In the genomic region with DNA sequence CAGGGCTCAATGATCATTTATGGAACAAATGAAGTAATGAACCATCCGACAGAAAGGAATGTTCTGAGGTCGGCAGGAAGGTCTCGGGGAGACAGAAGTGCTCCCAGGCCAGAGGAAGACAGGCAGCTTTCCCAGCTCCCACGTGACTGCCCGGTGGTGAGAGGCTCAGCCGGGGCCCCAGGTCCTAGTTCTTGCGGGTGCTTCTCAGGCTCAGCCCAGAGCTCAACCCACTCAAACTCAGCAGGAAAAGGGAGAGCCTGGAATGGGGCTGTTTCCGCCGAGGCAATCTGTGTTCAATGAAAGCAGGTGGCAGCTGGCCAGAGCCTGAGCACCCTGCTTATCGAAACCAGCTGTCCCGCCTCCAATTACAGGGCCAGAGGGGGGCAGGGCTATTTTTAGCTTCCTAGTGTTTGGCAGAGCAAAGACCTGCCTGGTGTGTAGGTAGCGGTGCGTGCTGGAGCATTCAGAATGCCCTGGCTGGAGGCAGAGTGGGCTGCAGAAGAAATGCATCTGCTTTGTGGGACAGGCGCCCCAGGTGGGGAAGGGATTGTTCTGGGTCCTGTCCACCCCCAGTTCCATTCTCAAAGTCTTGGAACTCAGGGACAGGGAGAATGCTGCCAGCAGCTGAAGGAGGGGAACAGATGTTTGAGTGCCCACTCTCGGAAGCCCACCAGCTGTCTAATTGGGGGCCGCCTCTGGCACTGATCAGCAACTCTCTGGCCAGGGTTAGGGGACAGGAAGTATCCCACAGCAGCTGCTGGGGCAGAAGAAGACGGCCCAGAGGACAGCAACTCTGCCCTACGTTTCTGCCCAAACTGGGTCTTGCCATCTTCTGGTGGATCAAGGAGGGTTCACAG, we compare ENCODE assay signal across 8 cellular contexts.
DNase-seq lines count a peak whose midpoint lies in the region; ATAC-seq, FAIRE-seq and TF ChIP-seq lines count a peak whose summit lies in the region.

No MANE protein-coding gene starts in this region.

- no peak for ATAC-seq in HG03460 (IDR thresholded peaks at IDR 0.05; ENCODE audit: unreplicated experiment)

- no peak for FAIRE-seq in bronchial epithelial cell (lab: Jason Lieb, UNC)
- FAIRE-seq in kidney (lab: Jason Lieb, UNC), result no peak
- FAIRE-seq in GM19239 (lab: Jason Lieb, UNC), result no peak

- H3K27me3 ChIP-seq in bronchial epithelial cell (ENCODE audit: control insufficient read depth, insufficient read depth, low read length) (peaks cover 2% of the 10 kb centered on the region), stomach smooth muscle (ENCODE audit: control insufficient read depth in 1 of 2, insufficient read depth in 2 of 2, low read length in 2 of 2) (no peaks in the 10 kb centered on the region)

- no peaks in the 10 kb centered on the region for H3K36me3 ChIP-seq in bronchial epithelial cell (ENCODE audit: control insufficient read depth, insufficient read depth, low read length)
- no peaks in the 10 kb centered on the region for H3K36me3 ChIP-seq in kidney (ENCODE audit: control insufficient read depth in 1 of 2, insufficient read depth in 2 of 2, low read length in 2 of 2)
- peaks cover 0 to 2% of the 10 kb centered on the region in 2 donors for H3K36me3 ChIP-seq in stomach smooth muscle (ENCODE audit: control insufficient read depth in 2 of 2, insufficient read depth in 2 of 2, low read length in 2 of 2)

- H3K4me3 ChIP-seq in bronchial epithelial cell (ENCODE audit: low read depth, low read length) (no peak overlapping the region), kidney (ENCODE audit: low read length in 2 of 2) (no peak overlapping the region), stomach smooth muscle (ENCODE audit: low read length in 2 of 2) (peak overlapping the region; percentile 18 to 66)

- H3K27ac ChIP-seq in kidney (ENCODE audit: low read depth in 2 of 2, low read length in 2 of 2) (peak overlapping the region; percentile 52 to 73), stomach smooth muscle (ENCODE audit: low read length) (peak overlapping the region; percentile 11)

- DNase-seq in G401 (ENCODE audit: low spot score), result peak; percentile 19
- peak; percentile 52 for DNase-seq in NCI-H226
- DNase-seq in bronchial epithelial cell (ENCODE audit: low read depth), result peak; percentile 17
- DNase-seq in kidney, result peak; percentile 93
- DNase-seq in DMS53 (lab: John Stamatoyannopoulos, UW), result no peak
- no peak for DNase-seq in GM19239 (ENCODE audit: insufficient read length, low spot score)

- intact Hi-C loops in kidney (cut with DNase I), result no loop called here

- H3K9me3 ChIP-seq in kidney (ENCODE audit: control insufficient read depth in 1 of 2, low read length in 2 of 2) (no peaks in the 10 kb centered on the region), stomach smooth muscle (ENCODE audit: control insufficient read depth in 2 of 2, low read length in 2 of 2) (no peaks in the 10 kb centered on the region)

- H3K9ac ChIP-seq in kidney (ENCODE audit: low read length in 2 of 2) (peak overlapping the region in 1 of 2 donors; percentile 32), stomach smooth muscle (ENCODE audit: low read length in 2 of 2) (peak overlapping the region; percentile 17 to 36)

- in situ Hi-C loops in G401 (cut with HindIII; ENCODE audit: low sequenced_read_pairs), result no loop called here

- peaks cover 17 to 50% of the 10 kb centered on the region in 2 donors for H3K4me1 ChIP-seq in kidney (ENCODE audit: control insufficient read depth in 1 of 2, insufficient read depth in 1 of 2, low read depth in 1 of 2, low read length in 2 of 2)
- H3K4me1 ChIP-seq in stomach smooth muscle (ENCODE audit: control insufficient read depth, insufficient read depth, low read length), result peaks cover 36% of the 10 kb centered on the region

- no peak for TF ChIP-seq CTCF in bronchial epithelial cell (IDR thresholded peaks at IDR 0.05; ENCODE audit: insufficient read depth, low read length, severe bottlenecking)
- no peak for TF ChIP-seq CTCF in kidney (IDR thresholded peaks at IDR 0.05; ENCODE audit: borderline replicate concordance, extremely low read depth, insufficient read depth)

Comparison
In these comparisons a context has a peak if more than half of its experiments do, and no peak if none do; other contexts are left out.
1. DNase-seq: peak in G401 (single experiment), NCI-H226 (single experiment), bronchial epithelial cell (single experiment) and kidney (single experiment); none in DMS53 (single experiment) and GM19239 (single experiment).
2. H3K4me3 ChIP-seq: peak in stomach smooth muscle (2 of 2); none in bronchial epithelial cell (single experiment) and kidney (0 of 2).